ENCODE assay signal across 17 cellular contexts in the genomic region with DNA sequence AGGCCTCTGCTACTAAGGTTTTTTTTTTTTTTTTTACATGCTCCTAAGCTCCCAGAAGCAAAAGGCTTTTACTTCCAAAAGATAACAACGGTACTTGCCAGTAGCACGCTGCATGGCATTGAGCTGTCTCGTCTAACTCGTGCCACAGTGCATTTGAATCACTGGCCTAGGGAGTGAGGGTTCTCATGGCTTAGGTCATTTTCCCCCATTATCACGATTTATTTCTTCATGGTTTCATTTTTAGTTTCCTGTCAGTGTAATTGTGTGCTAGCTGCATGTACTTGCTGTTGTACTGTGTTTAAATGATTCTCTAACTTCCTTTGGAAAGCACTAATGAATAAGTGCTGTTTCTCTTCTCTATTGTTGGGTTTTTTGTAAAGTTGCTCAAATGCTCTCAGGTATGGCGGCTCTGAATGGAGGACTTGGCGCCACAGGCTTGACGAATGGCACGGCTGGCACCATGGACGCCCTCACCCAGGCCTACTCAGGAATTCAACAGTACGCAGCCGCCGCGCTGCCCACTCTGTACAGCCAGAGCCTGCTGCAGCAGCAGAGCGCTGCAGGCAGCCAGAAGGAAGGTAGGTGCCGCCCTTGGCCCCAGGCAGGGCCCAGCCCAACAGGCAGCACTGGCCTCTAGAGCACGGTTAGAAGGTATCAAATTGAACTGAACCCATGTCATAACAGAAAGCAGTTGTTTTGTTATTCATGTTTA.
A peak's percentile ranks its signal among the peaks of the same experiment; 100 is the strongest.
DNase-seq lines count a peak whose midpoint lies in the region; ATAC-seq and TF ChIP-seq lines count a peak whose summit lies in the region.
"Had no signal": no experiment of that assay in that cellular context is flagged by ENCODE, and none has a peak within 500 bp of the region (broad histone marks: within the 10 kb centered on the region; RNA-seq: fewer than 3 reads in every experiment).

No MANE protein-coding gene starts in this region.

- H3K27ac Mint-ChIP-seq in CD4-positive, alpha-beta T cell, result peak overlapping the region; percentile 70
- peak overlapping the region; percentile 1 to 87 (median 82) for H3K27ac Mint-ChIP-seq in CD8-positive, alpha-beta memory T cell
- H3K27ac Mint-ChIP-seq in activated T-helper 17 cell treated with anti-CD3 and anti-CD28 coated beads, Interleukin-2, amount 50 U/mL, for 72 hours, result peak overlapping the region; percentile 91
- peak overlapping the region in 4 of 6 donors; percentile 37 to 93 (median 72) for H3K27ac Mint-ChIP-seq in naive B cell
- H3K27ac Mint-ChIP-seq: progenitor cell of endocrine pancreas had no signal

- H3K36me3 ChIP-seq in CD8-positive, alpha-beta memory T cell (ENCODE audit: insufficient read depth, low read length), result peaks cover 80% of the 10 kb centered on the region
- peaks cover 3 to 97% (median 16%) of the 10 kb centered on the region in 4 donors for H3K36me3 ChIP-seq in sigmoid colon

- TF ChIP-seq POLR2A in sigmoid colon (IDR thresholded peaks at IDR 0.05), result no peak

- DNase-seq in CD4-positive, alpha-beta T cell, result no peak
- DNase-seq in CD8-positive, alpha-beta memory T cell, result no peak
- DNase-seq in naive B cell (no peak), COLO668 (lab: John Stamatoyannopoulos, UW; ENCODE audit: unreplicated experiment) (no peak), sigmoid colon (no peak), NCI-H1092 treated with DMSO at 0.1 percent for 48 hours (lab: John Stamatoyannopoulos, UW) (no peak)
- no peak for DNase-seq in stimulated activated CD8-positive, alpha-beta memory T cell treated with anti-CD3 and anti-CD28 coated beads, Interleukin-4, amount 100 ng/mL, for 48 hours
- DNase-seq: Calu3; cortex of kidney; lower lobe of right lung; NCI-H2081 treated with DMSO at 0.1 percent for 48 hours; NCI-H510A; stimulated activated CD4-positive, alpha-beta T cell treated with anti-CD3 and anti-CD28 coated beads, Interleukin-2, amount 100 ng/mL, for 24 hours had no signal

- CTCF ChIA-PET in CD4-positive, alpha-beta T cell (lab: Charles Lee), result no interaction called here
- CTCF ChIA-PET in CD8-positive, alpha-beta memory T cell (lab: Charles Lee), result interaction anchor here (1.0 to 1.4 kb wide), 2 partner anchors 10 to 19 kb away, joined by 3 read pairs; no protein-coding TSS in a partner anchor

- H3K4me3 Mint-ChIP-seq in CD4-positive, alpha-beta T cell, result no peak overlapping the region
- H3K4me3 Mint-ChIP-seq in CD8-positive, alpha-beta memory T cell, result peak overlapping the region in 2 of 7 donors; percentile 10 to 16
- H3K4me3 Mint-ChIP-seq in activated T-helper 17 cell treated with anti-CD3 and anti-CD28 coated beads, Interleukin-2, amount 50 U/mL, for 72 hours, result peak overlapping the region; percentile 60
- peak overlapping the region in 1 of 8 donors; percentile 4 for H3K4me3 Mint-ChIP-seq in naive B cell
- H3K4me3 Mint-ChIP-seq: brain had no signal

- no peaks in the 10 kb centered on the region for H3K9me3 ChIP-seq in CD4-positive, alpha-beta T cell (ENCODE audit: control insufficient read depth, low read length)
- no peaks in the 10 kb centered on the region for H3K9me3 ChIP-seq in CD8-positive, alpha-beta memory T cell (ENCODE audit: low read length)
- no peaks in the 10 kb centered on the region for H3K9me3 ChIP-seq in sigmoid colon
- H3K9me3 ChIP-seq: lower lobe of right lung had no signal

- no peak overlapping the region for H3K4me3 ChIP-seq in CD8-positive, alpha-beta memory T cell (ENCODE audit: low read length)
- H3K4me3 ChIP-seq in sigmoid colon, result no peak overlapping the region
- H3K4me3 ChIP-seq: hepatocyte, lower lobe of right lung had no signal

- H3K9me3 Mint-ChIP-seq in CD4-positive, alpha-beta T cell, result no peaks in the 10 kb centered on the region
- peaks cover 0 to 2% (median 0%) of the 10 kb centered on the region in 5 donors for H3K9me3 Mint-ChIP-seq in CD8-positive, alpha-beta memory T cell
- H3K9me3 Mint-ChIP-seq in activated T-helper 17 cell treated with anti-CD3 and anti-CD28 coated beads, Interleukin-2, amount 50 U/mL, for 72 hours, result no peaks in the 10 kb centered on the region
- H3K9me3 Mint-ChIP-seq in naive B cell, result no peaks in the 10 kb centered on the region

- peaks cover 100% of the 10 kb centered on the region for H3K36me3 Mint-ChIP-seq in CD4-positive, alpha-beta T cell (ENCODE audit: low read depth)
- H3K36me3 Mint-ChIP-seq in CD8-positive, alpha-beta memory T cell, result peaks cover 9 to 99% (median 37%) of the 10 kb centered on the region in 3 donors
- H3K36me3 Mint-ChIP-seq in activated T-helper 17 cell treated with anti-CD3 and anti-CD28 coated beads, Interleukin-2, amount 50 U/mL, for 72 hours (ENCODE audit: low read depth), result peaks cover 100% of the 10 kb centered on the region
- peaks cover 23 to 45% of the 10 kb centered on the region in 2 donors for H3K36me3 Mint-ChIP-seq in naive B cell

- POLR2A ChIA-PET in CD4-positive, alpha-beta T cell (lab: Charles Lee), result no interaction called here
- POLR2A ChIA-PET in CD8-positive, alpha-beta memory T cell (lab: Charles Lee), result interaction anchor here (0.7 kb wide), 1 partner anchor 140 kb away, joined by 4 read pairs; no protein-coding TSS in a partner anchor

- H3K4me1 Mint-ChIP-seq in CD4-positive, alpha-beta T cell (ENCODE audit: low read depth), result peaks cover 80% of the 10 kb centered on the region
- peaks cover 55 to 66% (median 65%) of the 10 kb centered on the region in 3 donors for H3K4me1 Mint-ChIP-seq in CD8-positive, alpha-beta memory T cell
- peaks cover 46% of the 10 kb centered on the region for H3K4me1 Mint-ChIP-seq in activated T-helper 17 cell treated with anti-CD3 and anti-CD28 coated beads, Interleukin-2, amount 50 U/mL, for 72 hours
- peaks cover 4 to 12% (median 12%) of the 10 kb centered on the region in 3 donors for H3K4me1 Mint-ChIP-seq in naive B cell

- WGBS in sigmoid colon, 2 donors, result 93 to 97% methylated on average over 17 of the region's 17 CpGs

- H3K27ac ChIP-seq in CD4-positive, alpha-beta T cell (ENCODE audit: low read depth, low read length), result no peak overlapping the region
- no peak overlapping the region for H3K27ac ChIP-seq in CD8-positive, alpha-beta memory T cell (ENCODE audit: low read depth, low read length)
- no peak overlapping the region for H3K27ac ChIP-seq in sigmoid colon
- H3K27ac ChIP-seq: hepatocyte, lower lobe of right lung had no signal

- H3K27me3 Mint-ChIP-seq in CD4-positive, alpha-beta T cell, result no peaks in the 10 kb centered on the region
- H3K27me3 Mint-ChIP-seq in CD8-positive, alpha-beta memory T cell, result peaks cover 0 to 5% of the 10 kb centered on the region in 2 donors
- no peaks in the 10 kb centered on the region for H3K27me3 Mint-ChIP-seq in activated T-helper 17 cell treated with anti-CD3 and anti-CD28 coated beads, Interleukin-2, amount 50 U/mL, for 72 hours
- H3K27me3 Mint-ChIP-seq in naive B cell, result no peaks in the 10 kb centered on the region
- H3K27me3 Mint-ChIP-seq: brain, progenitor cell of endocrine pancreas had no signal

- ATAC-seq in CD4-positive, alpha-beta T cell (ENCODE audit: poor library complexity), result no peak
- ATAC-seq in activated T-helper 17 cell treated with anti-CD3 and anti-CD28 coated beads, Interleukin-2, amount 50 U/mL, for 72 hours (replicated peaks), result peak; percentile 30
- no peak for ATAC-seq in naive B cell (ENCODE audit: low read depth in 2 of 2)
- ATAC-seq: lower lobe of right lung had no signal

- intact Hi-C loops in CD4-positive, alpha-beta T cell (cut with DNase I, micrococcal nuclease), result no loop called here
- intact Hi-C loops in sigmoid colon (cut with DNase I), result no loop called here

- no peak for TF ChIP-seq EP300 in sigmoid colon (IDR thresholded peaks at IDR 0.05)

- peaks cover 18% of the 10 kb centered on the region for H3K4me1 ChIP-seq in CD8-positive, alpha-beta memory T cell (ENCODE audit: insufficient read depth, low read length)
- H3K4me1 ChIP-seq in sigmoid colon, result no peaks in the 10 kb centered on the region
- H3K4me1 ChIP-seq: lower lobe of right lung had no signal

- no peak for TF ChIP-seq CTCF in CD4-positive, alpha-beta T cell (IDR thresholded peaks at IDR 0.05)
- no peak for TF ChIP-seq CTCF in sigmoid colon (IDR thresholded peaks at IDR 0.05)

- no peaks in the 10 kb centered on the region for H3K27me3 ChIP-seq in CD4-positive, alpha-beta T cell (ENCODE audit: control insufficient read depth, insufficient read depth, low read length)
- H3K27me3 ChIP-seq in CD8-positive, alpha-beta memory T cell (ENCODE audit: insufficient read depth, low read length, poor library complexity, severe bottlenecking), result no peaks in the 10 kb centered on the region
- no peaks in the 10 kb centered on the region for H3K27me3 ChIP-seq in sigmoid colon
- H3K27me3 ChIP-seq: hepatocyte had no signal
